Comparison of ENCODE assay signal across 24 cellular contexts in genomic region chr9:91066856-91067255, GRCh38.
"Had no signal": no experiment of that assay in that cellular context is flagged by ENCODE, and none has a peak within 500 bp of the region (broad histone marks: within the 10 kb centered on the region; RNA-seq: fewer than 3 reads in every experiment).

No MANE protein-coding gene starts in this region.

- ATAC-seq: mucosa of descending colon; naive thymus-derived CD4-positive, alpha-beta T cell; natural killer cell treated with Interleukin-12 subunit alpha and Interleukin-12 subunit beta and Interleukin-15 and Interleukin-18, amount 100 ng/mL, for 72 hours; right cardiac atrium; sciatic nerve; stimulated activated naive B cell treated with anti-CD40 and anti-IgM and Interleukin-4, amounts not matched to agents 10 μg/mL and 1 μg/mL and 100 μg/mL, for 72 hours; stimulated activated naive CD8-positive, alpha-beta T cell treated with anti-CD3 and anti-CD28 coated beads, Interleukin-15, Interleukin-2, amounts not matched to agents 100 U/mL and 50 U/mL, for 24 hours; upper lobe of right lung had no signal

- H3K9me3 ChIP-seq: mucosa of descending colon, ovary, stomach, testis, thyroid gland, transverse colon, upper lobe of right lung, uterus had no signal

- H3K4me3 ChIP-seq: left ventricle myocardium inferior, lung, mucosa of descending colon, ovary, skin epidermis, stomach, testis, thyroid gland, transverse colon, upper lobe of right lung, uterus had no signal

- H3K27me3 ChIP-seq: ovary, stomach, testis, thyroid gland, transverse colon, upper lobe of right lung, uterus had no signal

- H3K27ac ChIP-seq: left ventricle myocardium inferior, ovary, skin epidermis, stomach, testis, thyroid gland, transverse colon, upper lobe of right lung, uterus had no signal

- H3K4me1 ChIP-seq: transverse colon had no signal

- DNase-seq: hypothalamus; immature natural killer cell; left ventricle myocardium inferior; midbrain; mucosa of descending colon; naive thymus-derived CD4-positive, alpha-beta T cell; ovary; right cardiac atrium; stimulated activated CD4-positive, alpha-beta T cell treated with anti-CD3 and anti-CD28 coated beads, Interleukin-12 subunit alpha, Interleukin-12 subunit beta, amount 100 ng/mL, for 4 hours; stimulated activated CD4-positive, alpha-beta T cell treated with anti-CD3 and anti-CD28 coated beads, Interleukin-15, amount 100 ng/mL, for 24 hours; stimulated activated CD4-positive, alpha-beta T cell treated with anti-CD3 and anti-CD28 coated beads, Interleukin-2, amount 100 ng/mL, for 24 hours; stimulated activated CD4-positive, alpha-beta T cell treated with anti-CD3 and anti-CD28 coated beads, Interleukin-4, amount 100 ng/mL, for 1 hour; stimulated activated naive B cell treated with anti-CD40 and anti-IgM and Interleukin-4, amounts not matched to agents 10 μg/mL and 1 μg/mL and 100 μg/mL, for 72 hours; stimulated activated naive CD8-positive, alpha-beta T cell treated with anti-CD3 and anti-CD28 coated beads, Interleukin-15, Interleukin-2, amounts not matched to agents 100 U/mL and 50 U/mL, for 24 hours; stomach; testis; thyroid gland; transverse colon; upper lobe of right lung; uterus had no signal

- H3K36me3 ChIP-seq: left ventricle myocardium inferior, ovary, stomach, thyroid gland, transverse colon, upper lobe of right lung, uterus had no signal
